26 cellular contexts compared by ENCODE assay signal in genomic region chr4:38037627-38038026, GRCh38.
"Had no signal": no experiment of that assay in that cellular context is flagged by ENCODE, and none has a peak within 500 bp of the region (broad histone marks: within the 10 kb centered on the region; RNA-seq: fewer than 3 reads in every experiment).

No MANE protein-coding gene starts in this region.

- H3K4me1 ChIP-seq: pancreas, prostate gland, testis, upper lobe of right lung had no signal

- DNase-seq: heart left ventricle; islet precursor cell; left ventricle myocardium inferior; midbrain; mucosa of descending colon; naive thymus-derived CD8-positive, alpha-beta T cell; nucleus accumbens; pancreas; posterior cingulate gyrus; retina; right cardiac atrium; stimulated activated CD4-positive, alpha-beta T cell treated with anti-CD3 and anti-CD28 coated beads, Interleukin-1b, Interleukin-23, amount 100 ng/mL, for 48 hours; stimulated activated CD4-positive, alpha-beta T cell treated with anti-CD3 and anti-CD28 coated beads, Interleukin-2, amount 100 ng/mL, for 48 hours; stimulated activated CD4-positive, alpha-beta T cell treated with anti-CD3 and anti-CD28 coated beads, Interleukin-4, amount 100 ng/mL, for 4 hours; stimulated activated CD8-positive, alpha-beta memory T cell treated with anti-CD3 and anti-CD28 coated beads, Interleukin-4, amount 100 ng/mL, for 48 hours; stimulated activated naive CD8-positive, alpha-beta T cell treated with anti-CD3 and anti-CD28 coated beads, Interleukin-15, Interleukin-2, amounts not matched to agents 100 U/mL and 50 U/mL, for 24 hours; stomach; testis; thyroid gland; transverse colon; upper lobe of right lung had no signal

- H3K4me3 ChIP-seq: heart left ventricle, left ventricle myocardium inferior, lung, mucosa of descending colon, pancreas, prostate gland, smooth muscle cell, stomach, testis, thyroid gland, transverse colon, upper lobe of right lung had no signal

- ATAC-seq: heart left ventricle; mucosa of descending colon; naive thymus-derived CD8-positive, alpha-beta T cell; pancreas; stimulated activated memory B cell treated with anti-CD40 and anti-IgM and Interleukin-4, amounts not matched to agents 10 μg/mL and 1 μg/mL and 100 μg/mL, for 72 hours; stimulated activated naive CD8-positive, alpha-beta T cell treated with anti-CD3 and anti-CD28 coated beads, Interleukin-15, Interleukin-2, amounts not matched to agents 100 U/mL and 50 U/mL, for 24 hours; upper lobe of right lung had no signal

- FAIRE-seq: pancreas, urothelium cell line had no signal

- H3K9me3 ChIP-seq: heart left ventricle, left ventricle myocardium inferior, mucosa of descending colon, pancreas, prostate gland, stomach, testis, thyroid gland, transverse colon, upper lobe of right lung had no signal

- H3K36me3 ChIP-seq: pancreas, prostate gland, transverse colon had no signal

- H3K27me3 ChIP-seq: heart left ventricle, pancreas, stomach, testis, thyroid gland, transverse colon, upper lobe of right lung had no signal

- H3K4me2 ChIP-seq: smooth muscle cell had no signal

- H3K27ac ChIP-seq: left ventricle myocardium inferior, pancreas, prostate gland, stomach, testis, upper lobe of right lung had no signal
